ENCODE assay signal across 4 cellular contexts in genomic region chr21:30395731-30396130, GRCh38. TPM values are rescaled to one million over a fixed set of nuclear protein-coding genes. Genes with fewer than 3 reads are reported as not detected.
"Had no signal": no experiment of that assay in that cellular context is flagged by ENCODE, and none has a peak within 500 bp of the region (broad histone marks: within the 10 kb centered on the region; RNA-seq: fewer than 3 reads in every experiment).

KRTAP13-1 (plus strand) TSS chr21:30396031; CDS start chr21:30396087, 56 bp downstream.

- H3K4me3 ChIP-seq: GM12878 had no signal

- ATAC-seq: GM12878 had no signal

- DNase-seq: GDM1, GF-D8 had no signal

RNA-seq across cellular contexts. Expression of gene KRTAP13-1, which starts in this region (rescaled TPM):
- total RNA-seq: G401, GM12878 had no signal
- polyA plus RNA-seq: GM12878 had no signal
